Comparison of ENCODE assay signal across 8 cellular contexts in the genomic region with DNA sequence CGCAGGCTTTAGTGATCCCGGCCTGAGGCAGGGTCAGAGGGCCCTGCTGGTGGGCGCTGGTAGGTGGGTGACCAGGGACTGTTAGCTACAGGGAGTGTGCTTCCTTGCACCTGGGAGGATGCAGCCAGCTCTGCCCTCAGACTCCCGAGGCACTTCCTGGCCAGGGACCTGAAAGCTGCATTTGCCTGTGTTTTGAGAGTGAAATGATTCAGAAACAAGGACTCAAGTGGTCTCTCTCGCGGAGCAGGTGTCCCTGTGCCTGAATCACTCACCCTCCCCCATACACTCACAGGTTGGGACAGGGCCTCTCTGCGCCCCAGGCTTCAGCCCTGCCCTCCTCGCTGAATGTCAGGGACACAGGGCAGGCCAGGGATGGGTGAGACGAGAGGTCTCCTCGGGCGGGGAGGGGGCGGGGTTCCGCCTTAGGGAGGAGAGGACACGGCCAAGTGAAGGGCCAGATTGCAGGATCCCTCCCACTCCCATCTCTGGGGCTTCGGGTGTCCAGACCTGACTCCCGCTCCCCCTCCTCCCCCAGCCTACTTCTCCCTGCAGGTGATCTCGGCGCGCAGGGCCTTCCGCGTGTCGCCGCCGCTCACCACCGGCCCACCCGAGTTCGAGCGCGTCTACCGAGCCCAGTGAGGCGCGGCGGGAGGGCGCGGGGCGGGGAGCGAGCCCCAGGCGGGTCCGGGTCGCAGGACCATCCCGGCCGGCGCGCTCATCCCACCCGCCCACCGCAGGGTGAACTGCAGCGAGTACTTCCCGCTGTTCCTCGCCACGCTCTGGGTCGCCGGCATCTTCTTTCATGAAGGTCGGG. TPM values are rescaled to one million over a fixed set of nuclear protein-coding genes. Genes with fewer than 3 reads are reported as not detected.
DNase-seq lines count a peak whose midpoint lies in the region; ATAC-seq and TF ChIP-seq lines count a peak whose summit lies in the region.

No MANE protein-coding gene starts in this region.

- H3K9me3 Mint-ChIP-seq in T-helper 2 cell treated with Interferon-gamma antibody and Interleukin-4, amounts not matched to agents 5 μg/mL and 100 μg/mL, for 36 hours, result no peaks in the 10 kb centered on the region
- no peaks in the 10 kb centered on the region for H3K9me3 Mint-ChIP-seq in activated naive CD8-positive, alpha-beta T cell (ENCODE audit: low read depth)

- TF ChIP-seq POLR2A in stomach (IDR thresholded peaks at IDR 0.05), result no peak

- no peak overlapping the region for H3K27ac Mint-ChIP-seq in T-helper 2 cell treated with Interferon-gamma antibody and Interleukin-4, amounts not matched to agents 5 μg/mL and 100 μg/mL, for 36 hours
- no peak overlapping the region for H3K27ac Mint-ChIP-seq in activated naive CD8-positive, alpha-beta T cell

- H3K27me3 Mint-ChIP-seq in T-helper 2 cell treated with Interferon-gamma antibody and Interleukin-4, amounts not matched to agents 5 μg/mL and 100 μg/mL, for 36 hours (ENCODE audit: low read depth), result no peaks in the 10 kb centered on the region
- H3K27me3 Mint-ChIP-seq in activated naive CD8-positive, alpha-beta T cell, result no peaks in the 10 kb centered on the region

- H3K4me3 ChIP-seq in MG63, result peak overlapping the region; percentile 50
- peak overlapping the region; percentile 78 for H3K4me3 ChIP-seq in iPS-18c (ENCODE audit: insufficient read depth, low read depth, low read length)
- peak overlapping the region; percentile 64 to 75 (median 68) for H3K4me3 ChIP-seq in stomach

- peak overlapping the region; percentile 36 for H3K4me3 Mint-ChIP-seq in T-helper 2 cell treated with Interferon-gamma antibody and Interleukin-4, amounts not matched to agents 5 μg/mL and 100 μg/mL, for 36 hours
- H3K4me3 Mint-ChIP-seq in activated naive CD8-positive, alpha-beta T cell, result peak overlapping the region; percentile 52

- WGBS in stomach, 5 donors, result 4 to 34% (median 6%) methylated on average over 6 to 53 of the region's 53 CpGs

- ATAC-seq in HG03571 (IDR thresholded peaks at IDR 0.05; ENCODE audit: unreplicated experiment), result no peak

- H3K27me3 ChIP-seq in MG63, result no peaks in the 10 kb centered on the region
- no peaks in the 10 kb centered on the region for H3K27me3 ChIP-seq in stomach

- no peak for TF ChIP-seq CTCF in stomach (IDR thresholded peaks at IDR 0.05)

- intact Hi-C loops in stomach (cut with DNase I; ENCODE audit: low total_unique reads), result no loop called here

- TF ChIP-seq EP300 in stomach (IDR thresholded peaks at IDR 0.05), result no peak

- H3K9me3 ChIP-seq in MG63 (no peaks in the 10 kb centered on the region), iPS-18c (ENCODE audit: control insufficient read depth, insufficient read depth, low read length) (no peaks in the 10 kb centered on the region), stomach (no peaks in the 10 kb centered on the region)

- peaks cover 10% of the 10 kb centered on the region for H3K4me1 Mint-ChIP-seq in T-helper 2 cell treated with Interferon-gamma antibody and Interleukin-4, amounts not matched to agents 5 μg/mL and 100 μg/mL, for 36 hours (ENCODE audit: low read depth)
- H3K4me1 Mint-ChIP-seq in activated naive CD8-positive, alpha-beta T cell (ENCODE audit: low read depth), result peaks cover 27% of the 10 kb centered on the region

- peak overlapping the region; percentile 84 to 91 (median 89) for H3K27ac ChIP-seq in stomach

- peaks cover 38 to 62% (median 55%) of the 10 kb centered on the region in 4 donors for H3K4me1 ChIP-seq in stomach

- peaks cover 39% of the 10 kb centered on the region for H3K36me3 ChIP-seq in MG63
- H3K36me3 ChIP-seq in stomach, result peaks cover 32 to 37% (median 34%) of the 10 kb centered on the region in 4 donors

- no peak for DNase-seq in T-helper 2 cell treated with Interferon-gamma antibody and Interleukin-4, amounts not matched to agents 5 μg/mL and 100 μg/mL, for 36 hours (ENCODE audit: low spot score)
- DNase-seq in T-helper 2 cell, result no peak
- DNase-seq in MG63, result no peak
- DNase-seq in stomach, result peak; percentile 31
- no peak for DNase-seq in pons (ENCODE audit: low spot score)

- H3K36me3 Mint-ChIP-seq in T-helper 2 cell treated with Interferon-gamma antibody and Interleukin-4, amounts not matched to agents 5 μg/mL and 100 μg/mL, for 36 hours (ENCODE audit: low read depth), result peaks cover 21% of the 10 kb centered on the region
- peaks cover 2% of the 10 kb centered on the region for H3K36me3 Mint-ChIP-seq in activated naive CD8-positive, alpha-beta T cell

RNA-seq across cellular contexts. Expression of a gene that starts 1.5 kb away (rescaled TPM):
- total RNA-seq in MG63 (2014; rRNA removed; shearing (Covaris generic); ENCODE audit: low replicate concordance), result 1.7 TPM in 1 of 2 replicates, not detected in the other
- total RNA-seq in stomach, result 10 to 100 TPM in 2 of 5 donors, 1 to 10 TPM in 2, not detected in 1; 5.0 to 21.0 (median 13.3) TPM
- polyA plus RNA-seq in stomach, result 1 to 10 TPM; 3.3 to 8.4 (median 8.2) TPM

RNA-seq across cellular contexts. Expression of a gene that starts 11.4 kb away (rescaled TPM):
- total RNA-seq in MG63 (2014; rRNA removed; shearing (Covaris generic); ENCODE audit: low replicate concordance), result 149 and 238 TPM in 2 replicates
- 100 to 1,000 TPM; 149 to 617 (median 206) TPM for total RNA-seq in stomach
- polyA plus RNA-seq in stomach, result 100 to 1,000 TPM in 2 of 3 donors, 10 to 100 TPM in 1; 85.0 to 115 (median 101) TPM

RNA-seq across cellular contexts. Expression of a gene that starts 25.4 kb away (rescaled TPM):
- 484 and 538 TPM in 2 replicates for total RNA-seq in MG63 (2014; rRNA removed; shearing (Covaris generic); ENCODE audit: low replicate concordance)
- total RNA-seq in stomach, result 100 to 1,000 TPM; 163 to 693 (median 508) TPM
- 100 to 1,000 TPM; 166 to 251 (median 213) TPM for polyA plus RNA-seq in stomach
